Comparison of ENCODE assay signal across 12 cellular contexts in genomic region chr2:54271843-54272600, GRCh38. TPM values are rescaled to one million over a fixed set of nuclear protein-coding genes. Genes with fewer than 3 reads are reported as not detected.
DNase-seq lines count a peak whose midpoint lies in the region; ATAC-seq and TF ChIP-seq lines count a peak whose summit lies in the region.
"Had no signal": no experiment of that assay in that cellular context is flagged by ENCODE, and none has a peak within 500 bp of the region (broad histone marks: within the 10 kb centered on the region; RNA-seq: fewer than 3 reads in every experiment).

No MANE protein-coding gene starts in this region.

- H3K4me3 Mint-ChIP-seq in CD4-positive, alpha-beta T cell = no peak overlapping the region

- H3K27me3 ChIP-seq in GM06990 (replicated peaks; ENCODE audit: control insufficient read depth, insufficient read depth, low read length) (no peaks in the 10 kb centered on the region), esophagus squamous epithelium (no peaks in the 10 kb centered on the region)
- H3K27me3 ChIP-seq in CD4-positive, alpha-beta T cell (ENCODE audit: control insufficient read depth, insufficient read depth, low read length) = no peaks in the 10 kb centered on the region

- no peak for TF ChIP-seq POLR2A in esophagus squamous epithelium (IDR thresholded peaks at IDR 0.05)

- no peaks in the 10 kb centered on the region for H3K4me1 ChIP-seq in esophagus squamous epithelium
- H3K4me1 ChIP-seq: psoas muscle had no signal

- no peaks in the 10 kb centered on the region for H3K27me3 Mint-ChIP-seq in CD4-positive, alpha-beta T cell

- peak; percentile 49 for DNase-seq in GM06990 (ENCODE audit: extremely low read depth, insufficient read length)
- peak; percentile 90 for DNase-seq in MV-4-11 (lab: John Stamatoyannopoulos, UW)
- no peak for DNase-seq in NCI-H2029 treated with DMSO at 0.1 percent for 48 hours (lab: John Stamatoyannopoulos, UW)
- DNase-seq in esophagus squamous epithelium (lab: John Stamatoyannopoulos, UW) = no peak
- DNase-seq in CD4-positive, alpha-beta T cell = no peak
- DNase-seq in NCI-H226 = no peak
- DNase-seq: activated gamma-delta T cell treated with Interleukin-2 at 50 U/mL for 16 hours, NCI-H1930, psoas muscle had no signal

- peak; percentile 96 for ATAC-seq in GM19395 (IDR thresholded peaks at IDR 0.05; ENCODE audit: unreplicated experiment)
- ATAC-seq in HG02970 (IDR thresholded peaks at IDR 0.05; ENCODE audit: low FRiP score, unreplicated experiment) = peak; percentile 86
- ATAC-seq in CD4-positive, alpha-beta T cell (ENCODE audit: poor library complexity) = no peak
- ATAC-seq: psoas muscle had no signal

- peaks cover 17% of the 10 kb centered on the region for H3K36me3 Mint-ChIP-seq in CD4-positive, alpha-beta T cell (ENCODE audit: low read depth)

- CTCF ChIA-PET in CD4-positive, alpha-beta T cell (lab: Charles Lee) = no interaction called here

- intact Hi-C loops in esophagus squamous epithelium (cut with DNase I) = no loop called here
- intact Hi-C loops in CD4-positive, alpha-beta T cell (cut with DNase I, micrococcal nuclease) = no loop called here

- no peak for TF ChIP-seq CTCF in GM06990 (IDR thresholded peaks at IDR 0.05; ENCODE audit: insufficient read depth, low read length, poor library complexity, severe bottlenecking)
- no peak for TF ChIP-seq CTCF in esophagus squamous epithelium (IDR thresholded peaks at IDR 0.05)
- TF ChIP-seq CTCF in CD4-positive, alpha-beta T cell (IDR thresholded peaks at IDR 0.05) = no peak

- H3K9me3 ChIP-seq in esophagus squamous epithelium = no peaks in the 10 kb centered on the region
- H3K9me3 ChIP-seq in CD4-positive, alpha-beta T cell (ENCODE audit: control insufficient read depth, low read length) = no peaks in the 10 kb centered on the region
- H3K9me3 ChIP-seq: psoas muscle had no signal

- H3K4me1 Mint-ChIP-seq in CD4-positive, alpha-beta T cell (ENCODE audit: low read depth) = no peaks in the 10 kb centered on the region

- H3K27ac Mint-ChIP-seq in CD4-positive, alpha-beta T cell = no peak overlapping the region

- POLR2A ChIA-PET in CD4-positive, alpha-beta T cell (lab: Charles Lee) = no interaction called here

- WGBS in esophagus squamous epithelium, 2 donors = 82 to 93% methylated on average over 6 of the region's 6 CpGs

- no peaks in the 10 kb centered on the region for H3K9me3 Mint-ChIP-seq in CD4-positive, alpha-beta T cell

- H3K27ac ChIP-seq in esophagus squamous epithelium = no peak overlapping the region
- H3K27ac ChIP-seq in CD4-positive, alpha-beta T cell (ENCODE audit: low read depth, low read length) = no peak overlapping the region
- H3K27ac ChIP-seq: psoas muscle had no signal

- H3K36me3 ChIP-seq in GM06990 (ENCODE audit: control insufficient read depth, insufficient read depth, low read length) = no peaks in the 10 kb centered on the region
- H3K36me3 ChIP-seq in esophagus squamous epithelium = no peaks in the 10 kb centered on the region

- no peak overlapping the region for H3K4me3 ChIP-seq in GM06990 (replicated peaks; ENCODE audit: low read depth, low read length)
- H3K4me3 ChIP-seq in esophagus squamous epithelium = no peak overlapping the region
- H3K4me3 ChIP-seq: psoas muscle had no signal

RNA-seq across cellular contexts. Expression of gene TSPYL6, which starts 16.0 kb away (rescaled TPM):
- total RNA-seq in esophagus squamous epithelium = not detected
- not detected for total RNA-seq in CD4-positive, alpha-beta T cell
- total RNA-seq: psoas muscle; T-helper 2 cell treated with Interferon-gamma antibody and Interleukin-4, amounts not matched to agents 100 ng/mL and 5 ng/mL, for 36 hours had no signal

Comparison
In these comparisons a context has a peak if more than half of its experiments do, and no peak if none do; other contexts are left out.
1. DNase-seq: peak in GM06990 (single experiment) and MV-4-11 (single experiment); none in NCI-H2029 treated with DMSO at 0.1 percent for 48 hours (single experiment), esophagus squamous epithelium (single experiment), CD4-positive, alpha-beta T cell (0 of 10) and NCI-H226 (single experiment).